8 cellular contexts compared by ENCODE assay signal in genomic region chr17:57834146-57834741, GRCh38. TPM values are rescaled to one million over a fixed set of nuclear protein-coding genes. Genes with fewer than 3 reads are reported as not detected.
A peak's percentile ranks its signal among the peaks of the same experiment; 100 is the strongest.
DNase-seq lines count a peak whose midpoint lies in the region; ATAC-seq and TF ChIP-seq lines count a peak whose summit lies in the region.

No MANE protein-coding gene starts in this region.

- TF ChIP-seq CTCF in BE2C (IDR thresholded peaks at IDR 0.05; ENCODE audit: low read depth, low read length), result peak; percentile 44

- ATAC-seq in HG02973 (IDR thresholded peaks at IDR 0.05; ENCODE audit: unreplicated experiment), result no peak

- H3K27me3 ChIP-seq in BE2C, result no peaks in the 10 kb centered on the region

- H3K4me1 ChIP-seq in BE2C, result peaks cover 13% of the 10 kb centered on the region

- peaks cover 10% of the 10 kb centered on the region for H3K36me3 ChIP-seq in BE2C

- no peak overlapping the region for H3K4me3 ChIP-seq in BE2C (ENCODE audit: low read depth, low read length)
- no peak overlapping the region for H3K4me3 ChIP-seq in Jurkat, Clone E6-1 (ENCODE audit: low read length)

- no peaks in the 10 kb centered on the region for H3K9me3 ChIP-seq in BE2C

- DNase-seq in BE2C, result peak; percentile 32
- DNase-seq in Jurkat, Clone E6-1 (ENCODE audit: low read depth, low spot score), result peak; percentile 35
- DNase-seq in amniotic epithelial cell (ENCODE audit: low read depth), result peak; percentile 38
- peak; percentile 96 for DNase-seq in kidney tubule cell (ENCODE audit: low spot score)
- no peak for DNase-seq in SW 1271 (lab: John Stamatoyannopoulos, UW)
- DNase-seq in SKM-1 (lab: John Stamatoyannopoulos, UW; ENCODE audit: unreplicated experiment), result no peak
- DNase-seq in DMS114 treated with DMSO at 0.1 percent for 48 hours (lab: John Stamatoyannopoulos, UW; ENCODE audit: unreplicated experiment), result no peak

RNA-seq across cellular contexts. Expression of gene MRPS23, which starts 15.6 kb away (rescaled TPM):
- 156 TPM for polyA plus RNA-seq in BE2C (2012; ENCODE audit: insufficient read depth, insufficient read length, low read depth)
- polyA plus RNA-seq in Jurkat, Clone E6-1 (2012; ENCODE audit: insufficient read depth, insufficient read length), result 97.5 TPM

Comparison
In these comparisons a context has a peak if more than half of its experiments do, and no peak if none do; other contexts are left out.
1. DNase-seq: peak in BE2C (single experiment), Jurkat, Clone E6-1 (single experiment), amniotic epithelial cell (single experiment) and kidney tubule cell (single experiment); none in SW 1271 (0 of 2), SKM-1 (single experiment) and DMS114 treated with DMSO at 0.1 percent for 48 hours (single experiment).